In genomic region chr1:71695820-71696219, GRCh38 we compare ENCODE assay signal across 19 cellular contexts.
DNase-seq lines count a peak whose midpoint lies in the region; ATAC-seq and TF ChIP-seq lines count a peak whose summit lies in the region.
"Had no signal": no experiment of that assay in that cellular context is flagged by ENCODE, and none has a peak within 500 bp of the region (broad histone marks: within the 10 kb centered on the region; RNA-seq: fewer than 3 reads in every experiment).

No MANE protein-coding gene starts in this region.

- 93 to 100% methylated on average over 1 of the region's 1 CpG for WGBS in endodermal cell (ENCODE audit: insufficient coverage in 1 of 2, insufficient read length in 1 of 2), 2 experiments

- H3K36me3 ChIP-seq in PC-3 (ENCODE audit: low read depth, low read length) (no peaks in the 10 kb centered on the region), endodermal cell (ENCODE audit: control insufficient read depth, insufficient read depth, low read length) (no peaks in the 10 kb centered on the region)
- H3K36me3 ChIP-seq: Peyer's patch had no signal

- no peaks in the 10 kb centered on the region for H4K20me1 ChIP-seq in PC-3 (ENCODE audit: low read length)

- ATAC-seq in PC-3 (peak; percentile 70), left colon (peak; percentile 62), HG02678 (IDR thresholded peaks at IDR 0.05; ENCODE audit: unreplicated experiment) (no peak), HG03175 (IDR thresholded peaks at IDR 0.05; ENCODE audit: unreplicated experiment) (no peak)
- ATAC-seq: GM12878, GM23338 had no signal

- CTCF ChIA-PET in PC-3 (lab: Charles Lee) = no interaction called here
- CTCF ChIA-PET in activated CD4-positive, alpha-beta memory T cell treated with anti-CD3 and anti-CD28 coated beads for 36 hours (lab: Charles Lee) = no interaction called here

- H3K79me2 ChIP-seq in PC-3 (ENCODE audit: low read length) = no peaks in the 10 kb centered on the region

- H3K4me1 ChIP-seq in PC-3 (ENCODE audit: insufficient read depth, low read length) (no peaks in the 10 kb centered on the region), endodermal cell (ENCODE audit: control insufficient read depth, insufficient read depth, low read length) (no peaks in the 10 kb centered on the region)
- H3K4me1 ChIP-seq: Peyer's patch had no signal

- H3K9ac ChIP-seq in PC-3 (ENCODE audit: low read length) = no peak overlapping the region
- no peak overlapping the region for H3K9ac ChIP-seq in endodermal cell (ENCODE audit: extremely low read depth, low read length, poor library complexity, severe bottlenecking)

- H3K27ac Mint-ChIP-seq in endodermal cell = no peak overlapping the region
- no peak overlapping the region for H3K27ac Mint-ChIP-seq in activated CD4-positive, alpha-beta T cell treated with anti-CD3 and anti-CD28 coated beads, Interleukin-2, amount 10 ng/mL, durations not matched to agents 24 days and 14 days
- no peak overlapping the region for H3K27ac Mint-ChIP-seq in activated CD4-positive, alpha-beta memory T cell treated with anti-CD3 and anti-CD28 coated beads for 36 hours
- H3K27ac Mint-ChIP-seq: CD14-positive monocyte, GM23338 had no signal

- H3K27ac ChIP-seq in PC-3 (ENCODE audit: low read length) (no peak overlapping the region), endodermal cell (ENCODE audit: low read depth, low read length) (no peak overlapping the region)
- H3K27ac ChIP-seq: Peyer's patch had no signal

- no peaks in the 10 kb centered on the region for H3K27me3 Mint-ChIP-seq in endodermal cell (ENCODE audit: insufficient read depth)
- H3K27me3 Mint-ChIP-seq in activated CD4-positive, alpha-beta T cell treated with anti-CD3 and anti-CD28 coated beads, Interleukin-2, amount 10 ng/mL, durations not matched to agents 24 days and 14 days = no peaks in the 10 kb centered on the region
- H3K27me3 Mint-ChIP-seq in activated CD4-positive, alpha-beta memory T cell treated with anti-CD3 and anti-CD28 coated beads for 36 hours = no peaks in the 10 kb centered on the region

- intact Hi-C loops in PC-3 (cut with micrococcal nuclease) = no loop called here
- intact Hi-C loops in left colon (cut with DNase I, micrococcal nuclease) = no loop called here
- intact Hi-C loops in activated CD4-positive, alpha-beta T cell treated with anti-CD3 and anti-CD28 coated beads, Interleukin-2, amount 10 ng/mL, durations not matched to agents 24 days and 14 days (cut with micrococcal nuclease) = no loop called here
- intact Hi-C loops in activated CD4-positive, alpha-beta memory T cell treated with anti-CD3 and anti-CD28 coated beads for 36 hours (cut with micrococcal nuclease) = no loop called here

- no peak overlapping the region for H2AFZ ChIP-seq in PC-3 (ENCODE audit: low read length)
- H2AFZ ChIP-seq: GM23338 had no signal

- no peak overlapping the region for H3K4me3 Mint-ChIP-seq in endodermal cell
- H3K4me3 Mint-ChIP-seq in activated CD4-positive, alpha-beta T cell treated with anti-CD3 and anti-CD28 coated beads, Interleukin-2, amount 10 ng/mL, durations not matched to agents 24 days and 14 days = no peak overlapping the region
- H3K4me3 Mint-ChIP-seq in activated CD4-positive, alpha-beta memory T cell treated with anti-CD3 and anti-CD28 coated beads for 36 hours = no peak overlapping the region
- H3K4me3 Mint-ChIP-seq: CD14-positive monocyte, GM23338 had no signal

- DNase-seq in EL (peak; percentile 5), PC-3 (peak; percentile 14), endodermal cell (no peak), left colon (no peak)
- no peak for DNase-seq in activated CD4-positive, alpha-beta T cell treated with anti-CD3 and anti-CD28 coated beads, Interleukin-2, amount 10 ng/mL, durations not matched to agents 24 days and 14 days
- no peak for DNase-seq in activated CD4-positive, alpha-beta memory T cell treated with anti-CD3 and anti-CD28 coated beads for 36 hours
- DNase-seq: COR-L47, KBM-7, NCI-H1048, NCI-H187, NCI-H446, NCI-H774, Peyer's patch, SHP77 treated with DMSO at 0.1 percent for 48 hours had no signal

- no peak overlapping the region for H3K4me2 ChIP-seq in PC-3 (ENCODE audit: low read length)
- H3K4me2 ChIP-seq: GM23338 had no signal

- POLR2A ChIA-PET in PC-3 (lab: Charles Lee; ENCODE audit: unreplicated experiment) = no interaction called here
- POLR2A ChIA-PET in activated CD4-positive, alpha-beta memory T cell treated with anti-CD3 and anti-CD28 coated beads for 36 hours (lab: Charles Lee) = no interaction called here

- no peaks in the 10 kb centered on the region for H3K9me3 ChIP-seq in PC-3 (ENCODE audit: low read length)
- no peaks in the 10 kb centered on the region for H3K9me3 ChIP-seq in endodermal cell (ENCODE audit: control insufficient read depth, low read length)
- H3K9me3 ChIP-seq: Peyer's patch had no signal

- H3K36me3 Mint-ChIP-seq in endodermal cell (ENCODE audit: low read depth) = no peaks in the 10 kb centered on the region
- H3K36me3 Mint-ChIP-seq in activated CD4-positive, alpha-beta T cell treated with anti-CD3 and anti-CD28 coated beads, Interleukin-2, amount 10 ng/mL, durations not matched to agents 24 days and 14 days (ENCODE audit: low read depth) = no peaks in the 10 kb centered on the region
- no peaks in the 10 kb centered on the region for H3K36me3 Mint-ChIP-seq in activated CD4-positive, alpha-beta memory T cell treated with anti-CD3 and anti-CD28 coated beads for 36 hours
- H3K36me3 Mint-ChIP-seq: CD14-positive monocyte had no signal

- H3K27me3 ChIP-seq in PC-3 (ENCODE audit: low read length) (no peaks in the 10 kb centered on the region), endodermal cell (ENCODE audit: control insufficient read depth, insufficient read depth, low read length, poor library complexity, severe bottlenecking) (no peaks in the 10 kb centered on the region)
- H3K27me3 ChIP-seq: Peyer's patch had no signal

- peaks cover 4% of the 10 kb centered on the region for H3K4me1 Mint-ChIP-seq in endodermal cell
- H3K4me1 Mint-ChIP-seq in activated CD4-positive, alpha-beta T cell treated with anti-CD3 and anti-CD28 coated beads, Interleukin-2, amount 10 ng/mL, durations not matched to agents 24 days and 14 days = no peaks in the 10 kb centered on the region
- no peaks in the 10 kb centered on the region for H3K4me1 Mint-ChIP-seq in activated CD4-positive, alpha-beta memory T cell treated with anti-CD3 and anti-CD28 coated beads for 36 hours (ENCODE audit: low read depth)
- H3K4me1 Mint-ChIP-seq: CD14-positive monocyte, GM23338 had no signal

- no peak overlapping the region for H3K4me3 ChIP-seq in PC-3 (ENCODE audit: low read length)
- peak overlapping the region; percentile 42 for H3K4me3 ChIP-seq in endodermal cell (ENCODE audit: low read length)
- H3K4me3 ChIP-seq: GM12878, GM23338, Peyer's patch had no signal

- no peaks in the 10 kb centered on the region for H3K9me3 Mint-ChIP-seq in endodermal cell
- H3K9me3 Mint-ChIP-seq in activated CD4-positive, alpha-beta T cell treated with anti-CD3 and anti-CD28 coated beads, Interleukin-2, amount 10 ng/mL, durations not matched to agents 24 days and 14 days = no peaks in the 10 kb centered on the region
- H3K9me3 Mint-ChIP-seq in activated CD4-positive, alpha-beta memory T cell treated with anti-CD3 and anti-CD28 coated beads for 36 hours = peaks cover 8% of the 10 kb centered on the region
- H3K9me3 Mint-ChIP-seq: GM23338 had no signal

- H3F3A ChIP-seq in PC-3 (ENCODE audit: low read length, unreplicated experiment) = no peaks in the 10 kb centered on the region

- TF ChIP-seq CTCF in PC-3 (conservative IDR thresholded peaks at IDR 0.05; ENCODE audit: low read depth, low read length) (no peak), endodermal cell (conservative IDR thresholded peaks at IDR 0.05) (no peak)

- no peaks in the 10 kb centered on the region for H3K9me2 ChIP-seq in PC-3 (replicated peaks; ENCODE audit: low read length)

- no TSS peak for BruUV-seq in PC-3 (replicated peaks; lab: Mats Ljungman, UMichigan)

Comparison
In these comparisons a context has a peak if more than half of its experiments do, and no peak if none do; other contexts are left out.
1. DNase-seq: peak in EL (single experiment) and PC-3 (single experiment); none in endodermal cell (single experiment), left colon (0 of 2), activated CD4-positive, alpha-beta T cell treated with anti-CD3 and anti-CD28 coated beads, Interleukin-2, amount 10 ng/mL, durations not matched to agents 24 days and 14 days (single experiment) and activated CD4-positive, alpha-beta memory T cell treated with anti-CD3 and anti-CD28 coated beads for 36 hours (single experiment).
2. ATAC-seq: peak in PC-3 (single experiment) and left colon (single experiment); none in HG02678 (single experiment) and HG03175 (single experiment).